Comparison of ENCODE assay signal across 21 cellular contexts in the genomic region with DNA sequence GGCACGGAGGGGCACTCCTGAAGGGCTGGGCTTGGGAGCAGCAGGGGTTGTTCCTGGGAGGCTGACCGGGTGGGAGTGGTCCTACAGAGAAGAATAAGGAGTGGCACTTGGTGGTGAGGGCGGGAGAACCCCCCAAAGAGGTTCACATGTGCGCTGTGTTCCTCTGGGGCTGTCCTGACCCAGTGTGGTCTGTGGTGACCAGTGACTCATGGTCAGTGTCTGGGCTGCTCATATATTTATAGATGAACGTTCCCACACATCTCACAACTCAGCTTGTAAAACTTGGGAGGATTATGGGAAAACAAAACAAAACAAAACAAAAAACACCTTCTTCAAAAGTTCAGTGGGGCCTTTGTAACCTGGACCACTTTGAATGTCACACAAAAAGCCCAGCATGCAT. TPM values are rescaled to one million over a fixed set of nuclear protein-coding genes. Genes with fewer than 3 reads are reported as not detected.
DNase-seq lines count a peak whose midpoint lies in the region; ATAC-seq and TF ChIP-seq lines count a peak whose summit lies in the region.
"Had no signal": no experiment of that assay in that cellular context is flagged by ENCODE, and none has a peak within 500 bp of the region (broad histone marks: within the 10 kb centered on the region; RNA-seq: fewer than 3 reads in every experiment).

No MANE protein-coding gene starts in this region.

- H3K4me3 ChIP-seq in retinal pigment epithelial cell (ENCODE audit: low read length) = no peak overlapping the region
- H3K4me3 ChIP-seq: colonic mucosa, esophagus muscularis mucosa, transverse colon had no signal

- TF ChIP-seq CTCF in retinal pigment epithelial cell (conservative IDR thresholded peaks at IDR 0.05; ENCODE audit: low read depth, low read length) = no peak

- ATAC-seq in HG03097 (IDR thresholded peaks at IDR 0.05; ENCODE audit: low FRiP score, unreplicated experiment) = no peak
- ATAC-seq: activated naive CD4-positive, alpha-beta T cell treated with anti-CD3 and anti-CD28 coated beads, Interleukin-2, amount 50 U/mL, for 72 hours; natural killer cell treated with Interleukin-12 subunit alpha and Interleukin-12 subunit beta and Interleukin-15 and Interleukin-18, amount 100 ng/mL, for 72 hours; right cardiac atrium; T-cell had no signal

- no peak overlapping the region for H3K4me3 Mint-ChIP-seq in dendritic cell treated with granulocyte-macrophage colony-stimulating factor and Interleukin-4, amounts not matched to agents 40 ng/mL and 50 ng/mL, for 4 days
- H3K4me3 Mint-ChIP-seq: activated B cell treated with CpG ODN at 0.5 μM for 24 hours; CD4-positive, alpha-beta memory T cell; natural killer cell treated with Interleukin-12 subunit alpha and Interleukin-12 subunit beta and Interleukin-15 and Interleukin-18, amount 100 ng/mL, for 72 hours; T-cell had no signal

- peak overlapping the region; percentile 31 for H3K27ac Mint-ChIP-seq in dendritic cell treated with granulocyte-macrophage colony-stimulating factor and Interleukin-4, amounts not matched to agents 40 ng/mL and 50 ng/mL, for 4 days
- H3K27ac Mint-ChIP-seq: activated B cell treated with CpG ODN at 0.5 μM for 24 hours; CD4-positive, alpha-beta memory T cell; natural killer cell treated with Interleukin-12 subunit alpha and Interleukin-12 subunit beta and Interleukin-15 and Interleukin-18, amount 100 ng/mL, for 72 hours; T-cell had no signal

- no peaks in the 10 kb centered on the region for H3K27me3 Mint-ChIP-seq in dendritic cell treated with granulocyte-macrophage colony-stimulating factor and Interleukin-4, amounts not matched to agents 40 ng/mL and 50 ng/mL, for 4 days
- H3K27me3 Mint-ChIP-seq: activated B cell treated with CpG ODN at 0.5 μM for 24 hours; natural killer cell treated with Interleukin-12 subunit alpha and Interleukin-12 subunit beta and Interleukin-15 and Interleukin-18, amount 100 ng/mL, for 72 hours had no signal

- H3K4me1 Mint-ChIP-seq in dendritic cell treated with granulocyte-macrophage colony-stimulating factor and Interleukin-4, amounts not matched to agents 40 ng/mL and 50 ng/mL, for 4 days (ENCODE audit: low read depth) = peaks cover 21% of the 10 kb centered on the region
- H3K4me1 Mint-ChIP-seq: CD4-positive, alpha-beta memory T cell; T-cell had no signal

- peaks cover 8% of the 10 kb centered on the region for H3K9me3 Mint-ChIP-seq in dendritic cell treated with granulocyte-macrophage colony-stimulating factor and Interleukin-4, amounts not matched to agents 40 ng/mL and 50 ng/mL, for 4 days
- H3K9me3 Mint-ChIP-seq: activated B cell treated with CpG ODN at 0.5 μM for 24 hours; activated naive CD4-positive, alpha-beta T cell treated with anti-CD3 and anti-CD28 coated beads, Interleukin-2, amount 50 U/mL, for 72 hours; CD4-positive, alpha-beta memory T cell; natural killer cell treated with Interleukin-12 subunit alpha and Interleukin-12 subunit beta and Interleukin-15 and Interleukin-18, amount 100 ng/mL, for 72 hours; T-cell had no signal

- DNase-seq in EL (peak; percentile 77), M059J (ENCODE audit: low read depth) (peak; percentile 83), retinal pigment epithelial cell (ENCODE audit: low read depth) (peak; percentile 90), activated gamma-delta T cell treated with Interleukin-2 at 50 U/mL for 16 hours (no peak), NCI-H187 (lab: John Stamatoyannopoulos, UW) (no peak), NCI-H82 (lab: John Stamatoyannopoulos, UW) (no peak)
- DNase-seq: activated B cell treated with CpG ODN at 0.5 μM for 24 hours; CD4-positive, alpha-beta memory T cell; colonic mucosa; NCI-H1436; OCI-M1; right cardiac atrium; T-cell; transverse colon had no signal

- H3K36me3 Mint-ChIP-seq in dendritic cell treated with granulocyte-macrophage colony-stimulating factor and Interleukin-4, amounts not matched to agents 40 ng/mL and 50 ng/mL, for 4 days (ENCODE audit: low read depth) = no peaks in the 10 kb centered on the region
- H3K36me3 Mint-ChIP-seq: activated naive CD4-positive, alpha-beta T cell treated with anti-CD3 and anti-CD28 coated beads, Interleukin-2, amount 50 U/mL, for 72 hours; CD4-positive, alpha-beta memory T cell; natural killer cell treated with Interleukin-12 subunit alpha and Interleukin-12 subunit beta and Interleukin-15 and Interleukin-18, amount 100 ng/mL, for 72 hours; T-cell had no signal

- intact Hi-C loops in dendritic cell treated with granulocyte-macrophage colony-stimulating factor and Interleukin-4, amounts not matched to agents 40 ng/mL and 50 ng/mL, for 4 days (cut with micrococcal nuclease) = no loop called here

RNA-seq across cellular contexts. Expression of gene TRPM1, which starts 10.0 kb away (rescaled TPM):
- total RNA-seq in M059J (2014; rRNA removed; shearing (Covaris generic)) = 0.02 TPM in 1 of 2 replicates, not detected in the other
- total RNA-seq: activated B cell treated with CpG ODN at 0.5 μM for 24 hours; activated naive CD4-positive, alpha-beta T cell treated with anti-CD3 and anti-CD28 coated beads, Interleukin-2, amount 50 U/mL, for 72 hours; CD4-positive, alpha-beta memory T cell; colonic mucosa; esophagus muscularis mucosa; liver; natural killer cell treated with Interleukin-12 subunit alpha and Interleukin-12 subunit beta and Interleukin-15 and Interleukin-18, amount 100 ng/mL, for 72 hours; NCI-H460; right cardiac atrium; T-cell; transverse colon had no signal

Comparison
In these comparisons a context has a peak if more than half of its experiments do, and no peak if none do; other contexts are left out.
1. DNase-seq: peak in EL (single experiment), M059J (single experiment) and retinal pigment epithelial cell (single experiment); none in activated gamma-delta T cell treated with Interleukin-2 at 50 U/mL for 16 hours (single experiment), NCI-H187 (0 of 2) and NCI-H82 (single experiment).